Comparison of ENCODE assay signal across 22 cellular contexts in the genomic region with DNA sequence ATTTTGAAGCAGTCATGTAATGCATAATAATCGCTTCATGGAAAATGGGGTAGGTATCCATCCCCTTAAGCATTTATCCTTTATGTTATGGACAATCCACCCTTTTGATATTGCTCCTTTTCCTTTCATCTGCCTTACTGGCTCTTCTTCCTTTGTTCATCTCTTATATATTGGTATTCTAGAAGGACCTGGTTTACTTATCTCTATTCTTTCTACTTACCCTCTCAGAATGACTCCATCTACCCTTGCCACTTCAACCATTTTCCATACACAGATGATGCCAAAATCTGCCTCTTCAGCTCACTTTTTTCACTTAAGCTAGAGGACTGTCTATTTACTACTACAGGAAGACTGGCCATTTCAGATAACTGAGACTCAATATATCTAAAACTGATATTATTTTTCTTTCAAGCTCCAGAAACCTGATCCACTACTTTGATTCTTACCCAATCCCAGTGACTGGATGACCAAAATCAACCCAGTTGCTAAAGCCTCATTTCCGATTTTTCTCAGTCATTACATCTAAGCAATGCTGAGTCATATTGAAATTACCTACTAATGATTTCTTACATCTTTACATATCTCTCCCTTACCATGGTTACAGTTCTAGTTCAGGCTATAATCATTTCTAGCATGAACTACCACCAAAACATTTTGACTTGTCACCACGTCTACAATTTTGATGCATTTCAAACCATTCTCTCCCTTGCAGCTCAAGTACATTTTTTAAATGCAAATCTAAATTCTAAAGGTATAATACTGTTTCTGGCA.
DNase-seq lines count a peak whose midpoint lies in the region; ATAC-seq and TF ChIP-seq lines count a peak whose summit lies in the region.
"Had no signal": no experiment of that assay in that cellular context is flagged by ENCODE, and none has a peak within 500 bp of the region (broad histone marks: within the 10 kb centered on the region; RNA-seq: fewer than 3 reads in every experiment).

No MANE protein-coding gene starts in this region.

- intact Hi-C loops in activated CD4-positive, alpha-beta memory T cell treated with anti-CD3 and anti-CD28 coated beads for 36 hours (cut with micrococcal nuclease) = loop anchor here (1.0 to 5.0 kb wide), 3 partner anchors 16 to 578 kb away; a partner anchor contains a TSS
- intact Hi-C loops in right lobe of liver (cut with DNase I) = no loop called here

- H3K9me3 Mint-ChIP-seq in activated CD4-positive, alpha-beta memory T cell treated with anti-CD3 and anti-CD28 coated beads for 36 hours = peaks cover 7% of the 10 kb centered on the region

- H3K4me3 ChIP-seq in right lobe of liver = no peak overlapping the region
- H3K4me3 ChIP-seq: left lung, pancreas, sigmoid colon had no signal

- H3K4me1 ChIP-seq in right lobe of liver = no peaks in the 10 kb centered on the region
- H3K4me1 ChIP-seq: left lung, pancreas, sigmoid colon had no signal

- no peak for DNase-seq in activated CD4-positive, alpha-beta memory T cell treated with anti-CD3 and anti-CD28 coated beads for 36 hours
- DNase-seq in right lobe of liver = no peak
- DNase-seq in GF-D8 (lab: John Stamatoyannopoulos, UW) = no peak
- DNase-seq: activated effector memory CD4-positive, alpha-beta T cell treated with anti-CD3 and anti-CD28 coated beads, Interleukin-2, amount 50 U/mL, for 16 hours; AML-193; amniotic stem cell; DND-41; Karpas-422; left lung; NCI-H1048; NCI-H2029; NCI-H446 treated with DMSO at 0.1 percent for 48 hours; pancreas; sigmoid colon; substantia nigra had no signal

- H3K27me3 ChIP-seq in right lobe of liver = no peaks in the 10 kb centered on the region
- H3K27me3 ChIP-seq: left lung, sigmoid colon had no signal

- H3K4me1 Mint-ChIP-seq in activated CD4-positive, alpha-beta memory T cell treated with anti-CD3 and anti-CD28 coated beads for 36 hours (ENCODE audit: low read depth) = peaks cover 17% of the 10 kb centered on the region
- H3K4me1 Mint-ChIP-seq: nephron had no signal

- no peak for TF ChIP-seq CTCF in right lobe of liver (IDR thresholded peaks at IDR 0.05)

- H3K9me3 ChIP-seq in right lobe of liver = no peaks in the 10 kb centered on the region
- H3K9me3 ChIP-seq: left lung, pancreas, sigmoid colon had no signal

- CTCF ChIA-PET in activated CD4-positive, alpha-beta memory T cell treated with anti-CD3 and anti-CD28 coated beads for 36 hours (lab: Charles Lee) = interaction anchor here (1.0 kb wide), 1 partner anchor 26 kb away, joined by 4 read pairs; no protein-coding TSS in a partner anchor

- H3K27ac ChIP-seq in right lobe of liver = no peak overlapping the region
- H3K27ac ChIP-seq: left lung, pancreas, sigmoid colon, VCaP had no signal

- no peak for TF ChIP-seq POLR2A in right lobe of liver (IDR thresholded peaks at IDR 0.05)

- peak overlapping the region; percentile 87 for H3K27ac Mint-ChIP-seq in activated CD4-positive, alpha-beta memory T cell treated with anti-CD3 and anti-CD28 coated beads for 36 hours
- H3K27ac Mint-ChIP-seq: nephron had no signal

- H3K4me3 Mint-ChIP-seq in activated CD4-positive, alpha-beta memory T cell treated with anti-CD3 and anti-CD28 coated beads for 36 hours = peak overlapping the region; percentile 20
- H3K4me3 Mint-ChIP-seq: nephron had no signal

- ATAC-seq in GM18511 (IDR thresholded peaks at IDR 0.05; ENCODE audit: unreplicated experiment) = peak; percentile 63
- peak; percentile 71 for ATAC-seq in GM18867 (IDR thresholded peaks at IDR 0.05; ENCODE audit: unreplicated experiment)
- peak; percentile 72 for ATAC-seq in HG02981 (IDR thresholded peaks at IDR 0.05; ENCODE audit: unreplicated experiment)
- no peak for ATAC-seq in right lobe of liver
- no peak for ATAC-seq in GM21381 (IDR thresholded peaks at IDR 0.05; ENCODE audit: unreplicated experiment)
- ATAC-seq: left lung, Panc1, pancreas had no signal

- peaks cover 41% of the 10 kb centered on the region for H3K36me3 Mint-ChIP-seq in activated CD4-positive, alpha-beta memory T cell treated with anti-CD3 and anti-CD28 coated beads for 36 hours

- 66% methylated on average over 3 of the region's 3 CpGs for WGBS in right lobe of liver (ENCODE audit: insufficient coverage, low coverage, low lambda C conversion rate, missing lambda C conversion rate)

- H3K27me3 Mint-ChIP-seq in activated CD4-positive, alpha-beta memory T cell treated with anti-CD3 and anti-CD28 coated beads for 36 hours = no peaks in the 10 kb centered on the region

- H3K36me3 ChIP-seq in right lobe of liver = no peaks in the 10 kb centered on the region
- H3K36me3 ChIP-seq: left lung, pancreas, sigmoid colon had no signal

- POLR2A ChIA-PET in activated CD4-positive, alpha-beta memory T cell treated with anti-CD3 and anti-CD28 coated beads for 36 hours (lab: Charles Lee) = interaction anchor here (1.0 kb wide), 1 partner anchor 15 kb away, joined by 4 read pairs; no protein-coding TSS in a partner anchor

Comparison
In these comparisons a context has a peak if more than half of its experiments do, and no peak if none do; other contexts are left out.
1. ATAC-seq: peak in GM18511 (single experiment), GM18867 (single experiment) and HG02981 (single experiment); none in right lobe of liver (0 of 4) and GM21381 (single experiment).